ENCODE assay signal across 21 cellular contexts in genomic region chr17:44518032-44518431, GRCh38. TPM values are rescaled to one million over a fixed set of nuclear protein-coding genes. Genes with fewer than 3 reads are reported as not detected.
A peak's percentile ranks its signal among the peaks of the same experiment; 100 is the strongest.
DNase-seq lines count a peak whose midpoint lies in the region; ATAC-seq and TF ChIP-seq lines count a peak whose summit lies in the region.
"Had no signal": no experiment of that assay in that cellular context is flagged by ENCODE, and none has a peak within 500 bp of the region (broad histone marks: within the 10 kb centered on the region; RNA-seq: fewer than 3 reads in every experiment).

No MANE protein-coding gene starts in this region.

- peak overlapping the region; percentile 89 for H2AFZ ChIP-seq in ACC112 (ENCODE audit: low read length, unreplicated experiment)

- H3K27me3 ChIP-seq in ACC112 (ENCODE audit: insufficient read depth, low read length) (no peaks in the 10 kb centered on the region), psoas muscle (ENCODE audit: insufficient read depth in 3 of 3, low read length in 2 of 3) (no peaks in the 10 kb centered on the region)
- H3K27me3 ChIP-seq: MG63, upper lobe of left lung had no signal

- H3K36me3 Mint-ChIP-seq in chondrocyte (ENCODE audit: low read depth): no peaks in the 10 kb centered on the region
- H3K36me3 Mint-ChIP-seq in activated T-helper 2 cell treated with anti-CD3 and anti-CD28 coated beads, Interferon-gamma antibody, Interleukin-2, Interleukin-4, amounts not matched to agents 10 μg/mL and 5 μg/mL and 100 μg/mL, durations not matched to agents 14 hours and 24 hours and 36 hours (ENCODE audit: low read depth): no peaks in the 10 kb centered on the region
- H3K36me3 Mint-ChIP-seq: CD4-positive, alpha-beta memory T cell; immature natural killer cell; natural killer cell; stimulated activated naive B cell treated with anti-CD40 and anti-IgM and Interleukin-4, amounts not matched to agents 10 μg/mL and 1 μg/mL and 100 μg/mL, for 72 hours had no signal

- no peaks in the 10 kb centered on the region for H3K27me3 Mint-ChIP-seq in chondrocyte (ENCODE audit: low read depth)
- peaks cover 18% of the 10 kb centered on the region for H3K27me3 Mint-ChIP-seq in activated T-helper 2 cell treated with anti-CD3 and anti-CD28 coated beads, Interferon-gamma antibody, Interleukin-2, Interleukin-4, amounts not matched to agents 10 μg/mL and 5 μg/mL and 100 μg/mL, durations not matched to agents 14 hours and 24 hours and 36 hours (ENCODE audit: low read depth)

- H3K27ac Mint-ChIP-seq in chondrocyte (ENCODE audit: unreplicated experiment): peak overlapping the region; percentile 93
- no peak overlapping the region for H3K27ac Mint-ChIP-seq in activated T-helper 2 cell treated with anti-CD3 and anti-CD28 coated beads, Interferon-gamma antibody, Interleukin-2, Interleukin-4, amounts not matched to agents 10 μg/mL and 5 μg/mL and 100 μg/mL, durations not matched to agents 14 hours and 24 hours and 36 hours
- H3K27ac Mint-ChIP-seq: CD4-positive, alpha-beta memory T cell; immature natural killer cell; natural killer cell; stimulated activated naive B cell treated with anti-CD40 and anti-IgM and Interleukin-4, amounts not matched to agents 10 μg/mL and 1 μg/mL and 100 μg/mL, for 72 hours had no signal

- no peak for TF ChIP-seq CTCF in chondrocyte (IDR thresholded peaks at IDR 0.05)
- TF ChIP-seq CTCF in psoas muscle (IDR thresholded peaks at IDR 0.05): no peak

- H3K4me1 Mint-ChIP-seq in chondrocyte (ENCODE audit: low read depth): peaks cover 17% of the 10 kb centered on the region
- H3K4me1 Mint-ChIP-seq in activated T-helper 2 cell treated with anti-CD3 and anti-CD28 coated beads, Interferon-gamma antibody, Interleukin-2, Interleukin-4, amounts not matched to agents 10 μg/mL and 5 μg/mL and 100 μg/mL, durations not matched to agents 14 hours and 24 hours and 36 hours (ENCODE audit: low read depth): no peaks in the 10 kb centered on the region
- H3K4me1 Mint-ChIP-seq: CD4-positive, alpha-beta memory T cell; immature natural killer cell; natural killer cell; stimulated activated naive B cell treated with anti-CD40 and anti-IgM and Interleukin-4, amounts not matched to agents 10 μg/mL and 1 μg/mL and 100 μg/mL, for 72 hours had no signal

- H3K9me3 Mint-ChIP-seq in chondrocyte (ENCODE audit: low read depth): no peaks in the 10 kb centered on the region
- no peaks in the 10 kb centered on the region for H3K9me3 Mint-ChIP-seq in activated T-helper 2 cell treated with anti-CD3 and anti-CD28 coated beads, Interferon-gamma antibody, Interleukin-2, Interleukin-4, amounts not matched to agents 10 μg/mL and 5 μg/mL and 100 μg/mL, durations not matched to agents 14 hours and 24 hours and 36 hours
- H3K9me3 Mint-ChIP-seq: CD4-positive, alpha-beta memory T cell; immature natural killer cell; natural killer cell; stimulated activated naive B cell treated with anti-CD40 and anti-IgM and Interleukin-4, amounts not matched to agents 10 μg/mL and 1 μg/mL and 100 μg/mL, for 72 hours had no signal

- H3K79me2 ChIP-seq in ACC112 (ENCODE audit: control insufficient read depth, insufficient read depth, low read length, unreplicated experiment): no peaks in the 10 kb centered on the region

- no peak overlapping the region for H3K4me3 Mint-ChIP-seq in chondrocyte (ENCODE audit: unreplicated experiment)
- H3K4me3 Mint-ChIP-seq in activated T-helper 2 cell treated with anti-CD3 and anti-CD28 coated beads, Interferon-gamma antibody, Interleukin-2, Interleukin-4, amounts not matched to agents 10 μg/mL and 5 μg/mL and 100 μg/mL, durations not matched to agents 14 hours and 24 hours and 36 hours (ENCODE audit: low read depth): no peak overlapping the region
- H3K4me3 Mint-ChIP-seq: CD4-positive, alpha-beta memory T cell; immature natural killer cell; natural killer cell; stimulated activated naive B cell treated with anti-CD40 and anti-IgM and Interleukin-4, amounts not matched to agents 10 μg/mL and 1 μg/mL and 100 μg/mL, for 72 hours had no signal

- intact Hi-C loops in activated T-helper 2 cell treated with anti-CD3 and anti-CD28 coated beads, Interferon-gamma antibody, Interleukin-2, Interleukin-4, amounts not matched to agents 10 μg/mL and 5 μg/mL and 100 μg/mL, durations not matched to agents 14 hours and 24 hours and 36 hours (cut with micrococcal nuclease): no loop called here
- intact Hi-C loops in psoas muscle (cut with DNase I): no loop called here

- DNase-seq in HT1080 (ENCODE audit: low read depth): peak; percentile 77
- no peak for DNase-seq in chondrocyte (ENCODE audit: low spot score)
- peak; percentile 61 for DNase-seq in kidney glomerular epithelial cell (lab: John Stamatoyannopoulos, UW)
- no peak for DNase-seq in activated T-helper 2 cell treated with anti-CD3 and anti-CD28 coated beads, Interferon-gamma antibody, Interleukin-2, Interleukin-4, amounts not matched to agents 10 μg/mL and 5 μg/mL and 100 μg/mL, durations not matched to agents 14 hours and 24 hours and 36 hours (ENCODE audit: low spot score)
- DNase-seq in psoas muscle: no peak
- DNase-seq: activated CD4-positive, alpha-beta T cell treated with anti-CD3 and anti-CD28 coated beads for 1 hour; activated effector memory CD4-positive, alpha-beta T cell treated with anti-CD3 and anti-CD28 coated beads, Interleukin-2, amount 50 U/mL, for 16 hours; CD4-positive, alpha-beta memory T cell; immature natural killer cell; MG63; natural killer cell; NCI-H1694; NCI-H526 treated with DMSO at 0.1 percent for 48 hours; OCI-M1; stimulated activated naive B cell treated with anti-CD40 and anti-IgM and Interleukin-4, amounts not matched to agents 10 μg/mL and 1 μg/mL and 100 μg/mL, for 72 hours; T1000; upper lobe of left lung had no signal

- H3K27ac ChIP-seq in ACC112 (ENCODE audit: low read depth, low read length) (no peak overlapping the region), psoas muscle (no peak overlapping the region)
- H3K27ac ChIP-seq: prostate gland, upper lobe of left lung had no signal

- ATAC-seq in HG03432 (IDR thresholded peaks at IDR 0.05; ENCODE audit: unreplicated experiment) (no peak), HG02571 (IDR thresholded peaks at IDR 0.05; ENCODE audit: unreplicated experiment) (no peak), psoas muscle (no peak)
- ATAC-seq: natural killer cell; stimulated activated naive B cell treated with anti-CD40 and anti-IgM and Interleukin-4, amounts not matched to agents 10 μg/mL and 1 μg/mL and 100 μg/mL, for 72 hours had no signal

- WGBS in psoas muscle, 3 donors: 53 to 55% (median 55%) methylated on average over 3 of the region's 3 CpGs

- no peaks in the 10 kb centered on the region for H3K36me3 ChIP-seq in ACC112 (ENCODE audit: insufficient read depth, low read length)
- no peaks in the 10 kb centered on the region for H3K36me3 ChIP-seq in psoas muscle (ENCODE audit: insufficient read depth in 1 of 2, low read depth in 1 of 2)
- H3K36me3 ChIP-seq: MG63, prostate gland, upper lobe of left lung had no signal

- H3K9me3 ChIP-seq in psoas muscle: no peaks in the 10 kb centered on the region
- H3K9me3 ChIP-seq: MG63, prostate gland, upper lobe of left lung had no signal

- H3K4me3 ChIP-seq in ACC112 (ENCODE audit: low read depth, low read length): no peak overlapping the region
- H3K4me3 ChIP-seq in psoas muscle: no peak overlapping the region
- H3K4me3 ChIP-seq: MG63, prostate gland, upper lobe of left lung had no signal

- peaks cover 9% of the 10 kb centered on the region for H3K4me1 ChIP-seq in ACC112 (ENCODE audit: control insufficient read depth, insufficient read depth, low read length, unreplicated experiment)
- no peaks in the 10 kb centered on the region for H3K4me1 ChIP-seq in psoas muscle
- H3K4me1 ChIP-seq: prostate gland, upper lobe of left lung had no signal

RNA-seq across cellular contexts. Expression of gene GPATCH8, which starts 14.8 kb away (rescaled TPM):
- total RNA-seq in HT1080 (2014; rRNA removed; shearing (Covaris generic)): 9.6 and 13.2 TPM in 2 replicates
- polyA plus RNA-seq in HT1080 (2015; cell fraction: cytosol; rRNA removed): 10.5 and 14.4 TPM in 2 replicates
- polyA plus RNA-seq in HT1080 (2015; cell fraction: nucleus; rRNA removed): 29.2 and 33.9 TPM in 2 replicates
- total RNA-seq in chondrocyte (31.1 to 47.0 TPM (median 35.5 TPM) in 3 replicates), psoas muscle (10 to 100 TPM; 16.5 to 28.1 (median 21.7) TPM)
- total RNA-seq in activated T-helper 2 cell treated with anti-CD3 and anti-CD28 coated beads, Interferon-gamma antibody, Interleukin-2, Interleukin-4, amounts not matched to agents 10 μg/mL and 5 μg/mL and 100 μg/mL, durations not matched to agents 14 hours and 24 hours and 36 hours: 44.7 and 49.6 TPM in 2 replicates
- polyA plus RNA-seq in psoas muscle: 10 to 100 TPM in 2 of 3 donors, 1 to 10 TPM in 1; 5.7 to 23.5 (median 11.9) TPM

RNA-seq across cellular contexts. Expression of gene FZD2, which starts 39.3 kb away (rescaled TPM):
- 9.7 and 14.6 TPM in 2 replicates for total RNA-seq in HT1080 (2014; rRNA removed; shearing (Covaris generic))
- polyA plus RNA-seq in HT1080 (2015; cell fraction: cytosol; rRNA removed): 22.3 and 25.9 TPM in 2 replicates
- 36.3 and 39.4 TPM in 2 replicates for polyA plus RNA-seq in HT1080 (2015; cell fraction: nucleus; rRNA removed)
- total RNA-seq in chondrocyte: 103 to 127 TPM (median 108 TPM) in 3 replicates
- total RNA-seq in activated T-helper 2 cell treated with anti-CD3 and anti-CD28 coated beads, Interferon-gamma antibody, Interleukin-2, Interleukin-4, amounts not matched to agents 10 μg/mL and 5 μg/mL and 100 μg/mL, durations not matched to agents 14 hours and 24 hours and 36 hours: 0.53 and 0.57 TPM in 2 replicates
- total RNA-seq in psoas muscle: under 1 TPM; 0.28 to 0.44 (median 0.33) TPM
- under 1 TPM; 0.13 to 0.61 (median 0.30) TPM for polyA plus RNA-seq in psoas muscle
- total RNA-seq: CD4-positive, alpha-beta memory T cell had no signal
- polyA plus RNA-seq: CD4-positive, alpha-beta memory T cell had no signal

Comparison
In these comparisons a context has a peak if more than half of its experiments do, and no peak if none do; other contexts are left out.
1. DNase-seq: peak in HT1080 (single experiment) and kidney glomerular epithelial cell (single experiment); none in chondrocyte (single experiment), activated T-helper 2 cell treated with anti-CD3 and anti-CD28 coated beads, Interferon-gamma antibody, Interleukin-2, Interleukin-4, amounts not matched to agents 10 μg/mL and 5 μg/mL and 100 μg/mL, durations not matched to agents 14 hours and 24 hours and 36 hours (single experiment) and psoas muscle (0 of 2).